28 cellular contexts compared by ENCODE assay signal in genomic region chr1:19115082-19115808, GRCh38.
"Had no signal": no experiment of that assay in that cellular context is flagged by ENCODE, and none has a peak within 500 bp of the region (broad histone marks: within the 10 kb centered on the region; RNA-seq: fewer than 3 reads in every experiment).

No MANE protein-coding gene starts in this region.

- H3K27me3 Mint-ChIP-seq: activated CD4-positive, alpha-beta T cell treated with anti-CD3 and anti-CD28 coated beads, Interleukin-2, amount 10 ng/mL, durations not matched to agents 7 days and 5 days; activated naive CD8-positive, alpha-beta T cell; T-cell had no signal

- H3K4me1 Mint-ChIP-seq: activated CD4-positive, alpha-beta T cell treated with anti-CD3 and anti-CD28 coated beads, Interleukin-2, amount 10 ng/mL, durations not matched to agents 7 days and 5 days; T-cell had no signal

- H3K27me3 ChIP-seq: adrenal gland, breast epithelium had no signal

- H3K4me3 Mint-ChIP-seq: activated CD4-positive, alpha-beta T cell treated with anti-CD3 and anti-CD28 coated beads, Interleukin-2, amount 10 ng/mL, durations not matched to agents 7 days and 5 days; activated CD8-positive, alpha-beta T cell treated with anti-CD3 and anti-CD28 coated beads, Interleukin-2, amount 10 ng/mL, durations not matched to agents 7 days and 5 days; activated naive CD4-positive, alpha-beta T cell treated with anti-CD3 and anti-CD28 coated beads for 36 hours; activated naive CD8-positive, alpha-beta T cell; T-cell had no signal

- H3K27ac Mint-ChIP-seq: activated CD4-positive, alpha-beta T cell treated with anti-CD3 and anti-CD28 coated beads, Interleukin-2, amount 10 ng/mL, durations not matched to agents 7 days and 5 days; activated CD8-positive, alpha-beta T cell treated with anti-CD3 and anti-CD28 coated beads, Interleukin-2, amount 10 ng/mL, durations not matched to agents 7 days and 5 days; activated naive CD4-positive, alpha-beta T cell treated with anti-CD3 and anti-CD28 coated beads for 36 hours; activated naive CD8-positive, alpha-beta T cell had no signal

- H3K27ac ChIP-seq: adrenal gland, breast epithelium, SK-N-MC, VCaP had no signal

- ATAC-seq: activated CD8-positive, alpha-beta T cell treated with anti-CD3 and anti-CD28 coated beads, Interleukin-2, amount 10 ng/mL, durations not matched to agents 7 days and 5 days; Panc1; Right ventricle myocardium inferior; T-cell had no signal

- H3K4me1 ChIP-seq: breast epithelium had no signal

- H3K9me3 Mint-ChIP-seq: activated CD4-positive, alpha-beta T cell treated with anti-CD3 and anti-CD28 coated beads, Interleukin-2, amount 10 ng/mL, durations not matched to agents 7 days and 5 days; activated naive CD4-positive, alpha-beta T cell treated with anti-CD3 and anti-CD28 coated beads for 36 hours; T-cell had no signal

- DNase-seq: activated CD4-positive, alpha-beta T cell treated with anti-CD3 and anti-CD28 coated beads, Interleukin-2, amount 10 ng/mL, durations not matched to agents 7 days and 5 days; activated CD4-positive, CD25-positive, alpha-beta regulatory T cell; activated CD8-positive, alpha-beta memory T cell treated with anti-CD3 and anti-CD28 coated beads, Interleukin-2, amount 50 U/mL, for 48 hours; activated CD8-positive, alpha-beta T cell treated with anti-CD3 and anti-CD28 coated beads, Interleukin-2, amount 10 ng/mL, durations not matched to agents 7 days and 5 days; activated gamma-delta T cell; activated naive CD4-positive, alpha-beta T cell treated with anti-CD3 and anti-CD28 coated beads for 36 hours; activated T-cell treated with anti-CD3 and anti-CD28 coated beads, Interleukin-2, amount 50 U/mL, for 1 hour; anterior cingulate cortex; central memory CD4-positive, alpha-beta T cell; KG1; NCI-H1092; NCI-H1930; NCI-H2171; NCI-H2227 treated with DMSO at 0.1 percent for 48 hours; NCI-H446 treated with DMSO at 0.1 percent for 48 hours; NCI-H524 treated with DMSO at 0.1 percent for 48 hours; NCI-H748 treated with DMSO at 0.1 percent for 48 hours; NK-92 treated with Interleukin-12 subunit alpha and Interleukin-12 subunit beta, amount 100 ng/mL, for 24 hours; OCI-M1; RPMI8226; T-cell had no signal

- H3K9me3 ChIP-seq: adrenal gland, breast epithelium had no signal

- H3K4me3 ChIP-seq: adrenal gland, breast epithelium, SK-N-MC had no signal
